In the genomic region with DNA sequence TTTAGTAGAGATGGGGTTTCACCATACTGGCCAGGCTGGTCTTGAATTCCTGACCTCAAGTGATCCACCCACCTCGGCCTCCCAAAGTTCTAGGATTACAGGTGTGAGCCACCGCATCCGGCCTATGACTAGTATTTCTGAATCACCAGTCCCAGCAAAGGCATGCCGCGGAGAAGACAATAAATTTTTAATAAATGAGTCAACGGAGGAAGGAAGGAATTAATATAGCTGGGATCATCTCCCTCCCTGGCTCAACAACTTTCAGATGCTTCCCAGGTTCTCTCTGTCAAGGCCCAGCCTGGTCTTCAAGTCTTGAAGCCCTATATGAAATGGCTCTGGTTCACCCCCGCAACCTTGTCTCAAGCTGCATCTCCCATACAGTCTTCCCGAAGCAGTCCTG, we compare ENCODE assay signal across 11 cellular contexts. TPM values are rescaled to one million over a fixed set of nuclear protein-coding genes. Genes with fewer than 3 reads are reported as not detected.
DNase-seq lines count a peak whose midpoint lies in the region; FAIRE-seq and TF ChIP-seq lines count a peak whose summit lies in the region.
"Had no signal": no experiment of that assay in that cellular context is flagged by ENCODE, and none has a peak within 500 bp of the region (broad histone marks: within the 10 kb centered on the region; RNA-seq: fewer than 3 reads in every experiment).

No MANE protein-coding gene starts in this region.

- peak overlapping the region; percentile 48 for H2BK15ac ChIP-seq in mesenchymal stem cell (ENCODE audit: low read depth, poor library complexity, severe bottlenecking)

- in situ Hi-C loops in astrocyte of the spinal cord (cut with HindIII; ENCODE audit: low sequenced_read_pairs) = no loop called here

- WGBS in mesenchymal stem cell = 71% methylated on average over 5 of the region's 8 CpGs

- no peak overlapping the region for H2BK12ac ChIP-seq in mesenchymal stem cell (ENCODE audit: low read length in 2 of 2)

- H3K4ac ChIP-seq in mesenchymal stem cell (ENCODE audit: low read depth in 1 of 2, low read length in 2 of 2) = no peak overlapping the region

- no peak for FAIRE-seq in HTR-8/SVneo (lab: Jason Lieb, UNC)
- FAIRE-seq: pancreas had no signal

- H4K8ac ChIP-seq in mesenchymal stem cell (ENCODE audit: low read length) = no peak overlapping the region

- H2AFZ ChIP-seq in mesenchymal stem cell (ENCODE audit: low read depth, low read length) = no peak overlapping the region

- no peak overlapping the region for H3K18ac ChIP-seq in mesenchymal stem cell (ENCODE audit: low read depth in 1 of 2, low read length in 2 of 2)

- H2BK5ac ChIP-seq in mesenchymal stem cell (ENCODE audit: low read depth, low read length, poor library complexity, severe bottlenecking) = peak overlapping the region; percentile 48

- H3K27ac ChIP-seq in mesenchymal stem cell (ENCODE audit: low read length, poor library complexity, severe bottlenecking) = peak overlapping the region; percentile 82
- H3K27ac ChIP-seq in effector memory CD4-positive, alpha-beta T cell (ENCODE audit: insufficient read depth, low read length, poor library complexity, severe bottlenecking) = no peak overlapping the region

- H3K4me3 ChIP-seq in astrocyte of the spinal cord (ENCODE audit: low read depth, low read length) = no peak overlapping the region
- H3K4me3 ChIP-seq in mesenchymal stem cell (ENCODE audit: insufficient read depth in 1 of 2, low read depth in 1 of 2, low read length in 2 of 2) = no peak overlapping the region
- no peak overlapping the region for H3K4me3 ChIP-seq in effector memory CD4-positive, alpha-beta T cell (ENCODE audit: insufficient read depth, low read depth, low read length, poor library complexity, severe bottlenecking)
- H3K4me3 ChIP-seq: pancreas had no signal

- H3K79me1 ChIP-seq in mesenchymal stem cell (replicated peaks; ENCODE audit: low read length, poor library complexity, severe bottlenecking) = peaks cover 5% of the 10 kb centered on the region

- peak overlapping the region; percentile 18 for H4K91ac ChIP-seq in mesenchymal stem cell (ENCODE audit: low read length)

- peak overlapping the region; percentile 35 for H2BK120ac ChIP-seq in mesenchymal stem cell (ENCODE audit: low read depth, low read length)

- H3K36me3 ChIP-seq in mesenchymal stem cell (ENCODE audit: control insufficient read depth in 1 of 2, insufficient read depth in 2 of 2, low read depth in 1 of 2, low read length in 2 of 2) = no peaks in the 10 kb centered on the region
- no peaks in the 10 kb centered on the region for H3K36me3 ChIP-seq in effector memory CD4-positive, alpha-beta T cell (ENCODE audit: control insufficient read depth, insufficient read depth, low read length)
- H3K36me3 ChIP-seq: pancreas had no signal

- DNase-seq in AG20443 (ENCODE audit: low spot score) (peak; percentile 75), HTR-8/SVneo (ENCODE audit: insufficient read length, low spot score) (peak; percentile 69), astrocyte of the spinal cord (ENCODE audit: low read depth, low spot score) (peak; percentile 79), mesenchymal stem cell (peak; percentile 36), NCI-H1092 treated with DMSO at 0.1 percent for 48 hours (lab: John Stamatoyannopoulos, UW) (no peak), NOMO-1 treated with dmso at 0.1 percent for 144 hours (lab: John Stamatoyannopoulos, UW; ENCODE audit: unreplicated experiment) (no peak)
- no peak for DNase-seq in effector memory CD4-positive, alpha-beta T cell
- no peak for DNase-seq in stimulated activated CD4-positive, alpha-beta T cell treated with anti-CD3 and anti-CD28 coated beads, Interleukin-2, amount 100 ng/mL, for 24 hours
- DNase-seq: CD4-positive, alpha-beta T cell; Kasumi-1; pancreas had no signal

- peaks cover 0 to 67% of the 10 kb centered on the region in 2 experiments for H3K27me3 ChIP-seq in mesenchymal stem cell (ENCODE audit: control insufficient read depth in 1 of 2, insufficient read depth in 1 of 2, low read length in 2 of 2)
- peaks cover 25% of the 10 kb centered on the region for H3K27me3 ChIP-seq in effector memory CD4-positive, alpha-beta T cell (replicated peaks; ENCODE audit: control insufficient read depth, insufficient read depth, low read length, poor library complexity, severe bottlenecking)

- H3K9ac ChIP-seq in mesenchymal stem cell (ENCODE audit: low read length) = no peak overlapping the region

- H3K23ac ChIP-seq in mesenchymal stem cell (ENCODE audit: low read length in 2 of 2) = no peak overlapping the region

- H3K4me2 ChIP-seq in mesenchymal stem cell (ENCODE audit: low read length, poor library complexity, severe bottlenecking) = no peak overlapping the region

- H3K4me1 ChIP-seq in mesenchymal stem cell (ENCODE audit: control insufficient read depth, insufficient read depth, low read depth, low read length) = peaks cover 57% of the 10 kb centered on the region
- H3K4me1 ChIP-seq in effector memory CD4-positive, alpha-beta T cell (ENCODE audit: control insufficient read depth, insufficient read depth, low read length, poor library complexity, severe bottlenecking) = peaks cover 10% of the 10 kb centered on the region

- H3K9me3 ChIP-seq in mesenchymal stem cell (ENCODE audit: control insufficient read depth, low read length) = no peaks in the 10 kb centered on the region
- H3K9me3 ChIP-seq in effector memory CD4-positive, alpha-beta T cell (ENCODE audit: control insufficient read depth, low read length) = no peaks in the 10 kb centered on the region
- H3K9me3 ChIP-seq: pancreas had no signal

- peak overlapping the region; percentile 95 for H2AK5ac ChIP-seq in mesenchymal stem cell (ENCODE audit: low read length, severe bottlenecking)

- no peak for TF ChIP-seq CTCF in astrocyte of the spinal cord (IDR thresholded peaks at IDR 0.05; ENCODE audit: low read depth, low read length)

- no peak overlapping the region for H3K14ac ChIP-seq in mesenchymal stem cell (ENCODE audit: low read length in 2 of 2)

RNA-seq across cellular contexts. Expression of a gene that starts 45.7 kb away (rescaled TPM):
- polyA plus RNA-seq in mesenchymal stem cell (2013, experiment 1 of 2) = 0.65 TPM
- 0.41 TPM for polyA plus RNA-seq in mesenchymal stem cell (2013, experiment 2 of 2)

Comparison
In these comparisons a context has a peak if more than half of its experiments do, and no peak if none do; other contexts are left out.
1. DNase-seq: peak in AG20443 (single experiment), HTR-8/SVneo (single experiment), astrocyte of the spinal cord (single experiment) and mesenchymal stem cell (single experiment); none in effector memory CD4-positive, alpha-beta T cell (0 of 3), NCI-H1092 treated with DMSO at 0.1 percent for 48 hours (single experiment), stimulated activated CD4-positive, alpha-beta T cell treated with anti-CD3 and anti-CD28 coated beads, Interleukin-2, amount 100 ng/mL, for 24 hours (0 of 2) and NOMO-1 treated with dmso at 0.1 percent for 144 hours (single experiment).